In the genomic region with DNA sequence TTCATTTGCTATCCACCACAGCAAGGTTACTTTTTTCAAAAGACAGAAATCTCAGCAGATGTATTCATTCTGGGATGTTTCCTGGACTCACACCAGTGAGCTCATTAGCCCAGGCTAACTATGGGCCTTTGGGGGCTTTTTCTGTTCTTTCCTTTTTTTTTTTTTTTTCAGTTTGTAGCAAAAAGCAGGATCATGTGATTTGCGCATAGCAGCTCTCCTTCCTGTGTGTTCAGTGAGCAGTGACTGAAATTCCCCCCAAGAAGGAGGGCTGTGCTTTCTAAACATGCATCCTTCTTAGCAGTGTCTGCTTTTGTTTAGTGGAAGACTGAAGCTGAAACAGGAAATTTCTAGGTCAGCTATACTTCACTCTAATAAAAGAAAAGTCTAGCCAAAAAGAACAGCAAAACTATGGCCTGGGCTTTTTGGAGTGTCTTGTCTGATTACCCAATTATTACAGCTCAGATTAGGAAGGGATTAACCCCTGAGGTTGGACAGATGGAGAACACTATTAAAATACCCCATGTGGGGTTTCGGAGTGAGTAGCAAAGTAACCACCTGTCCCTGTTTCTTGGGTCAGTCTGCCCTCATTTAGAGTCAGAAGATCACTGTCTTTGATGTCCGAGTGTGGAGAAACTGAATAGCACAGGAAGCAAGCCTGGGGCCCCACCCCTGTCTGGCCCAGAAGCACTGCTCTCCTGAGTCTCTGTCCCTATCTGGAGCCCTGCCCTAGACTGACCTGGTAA, we compare ENCODE assay signal across 11 cellular contexts. TPM values are rescaled to one million over a fixed set of nuclear protein-coding genes. Genes with fewer than 3 reads are reported as not detected.
DNase-seq lines count a peak whose midpoint lies in the region; ATAC-seq lines count a peak whose summit lies in the region.
"Had no signal": no experiment of that assay in that cellular context is flagged by ENCODE, and none has a peak within 500 bp of the region (broad histone marks: within the 10 kb centered on the region; RNA-seq: fewer than 3 reads in every experiment).

No MANE protein-coding gene starts in this region.

- H3K4me3 Mint-ChIP-seq in stimulated activated memory B cell treated with anti-CD40 and anti-IgM and Interleukin-4, amounts not matched to agents 10 μg/mL and 1 μg/mL and 100 μg/mL, for 72 hours: peak overlapping the region; percentile 22
- H3K4me3 Mint-ChIP-seq in naive thymus-derived CD4-positive, alpha-beta T cell: no peak overlapping the region

- DNase-seq in mesenteric fat pad (ENCODE audit: low spot score) (no peak), NCI-H69 (lab: John Stamatoyannopoulos, UW) (no peak), KG1 (lab: John Stamatoyannopoulos, UW) (no peak)
- no peak for DNase-seq in naive thymus-derived CD4-positive, alpha-beta T cell
- DNase-seq: SIG-M5 had no signal

- H3K27ac ChIP-seq in naive thymus-derived CD4-positive, alpha-beta T cell (ENCODE audit: low read depth, low read length): no peak overlapping the region
- H3K27ac ChIP-seq: parathyroid adenoma had no signal

- H3K4me3 ChIP-seq in naive thymus-derived CD4-positive, alpha-beta T cell (ENCODE audit: low read length): no peak overlapping the region

- H3K9me3 Mint-ChIP-seq in stimulated activated memory B cell treated with anti-CD40 and anti-IgM and Interleukin-4, amounts not matched to agents 10 μg/mL and 1 μg/mL and 100 μg/mL, for 72 hours: peaks cover 9% of the 10 kb centered on the region
- peaks cover 0 to 25% (median 8%) of the 10 kb centered on the region in 11 donors for H3K9me3 Mint-ChIP-seq in naive thymus-derived CD4-positive, alpha-beta T cell

- POLR2A ChIA-PET in naive thymus-derived CD4-positive, alpha-beta T cell (lab: Charles Lee): no interaction called here

- intact Hi-C loops in naive thymus-derived CD4-positive, alpha-beta T cell (cut with micrococcal nuclease): no loop called here

- ATAC-seq in GM19023 (IDR thresholded peaks at IDR 0.05; ENCODE audit: unreplicated experiment) (peak; percentile 75), HG02678 (IDR thresholded peaks at IDR 0.05; ENCODE audit: unreplicated experiment) (peak; percentile 80), HG03575 (IDR thresholded peaks at IDR 0.05; ENCODE audit: extremely low read depth, insufficient number of reproducible peaks, low FRiP score, unreplicated experiment) (peak; percentile 36)
- peak; percentile 65 for ATAC-seq in stimulated activated memory B cell treated with anti-CD40 and anti-IgM and Interleukin-4, amounts not matched to agents 10 μg/mL and 1 μg/mL and 100 μg/mL, for 72 hours
- ATAC-seq in naive thymus-derived CD4-positive, alpha-beta T cell: no peak

- H3K36me3 ChIP-seq in naive thymus-derived CD4-positive, alpha-beta T cell (ENCODE audit: control insufficient read depth in 2 of 3, insufficient read depth in 3 of 3, low read length in 3 of 3): no peaks in the 10 kb centered on the region

- peak overlapping the region; percentile 68 for H3K27ac Mint-ChIP-seq in stimulated activated memory B cell treated with anti-CD40 and anti-IgM and Interleukin-4, amounts not matched to agents 10 μg/mL and 1 μg/mL and 100 μg/mL, for 72 hours
- H3K27ac Mint-ChIP-seq in naive thymus-derived CD4-positive, alpha-beta T cell: no peak overlapping the region

- H3K36me3 Mint-ChIP-seq in stimulated activated memory B cell treated with anti-CD40 and anti-IgM and Interleukin-4, amounts not matched to agents 10 μg/mL and 1 μg/mL and 100 μg/mL, for 72 hours: no peaks in the 10 kb centered on the region
- peaks cover 0 to 6% (median 0%) of the 10 kb centered on the region in 5 donors for H3K36me3 Mint-ChIP-seq in naive thymus-derived CD4-positive, alpha-beta T cell

- peaks cover 32% of the 10 kb centered on the region for H3K4me1 Mint-ChIP-seq in stimulated activated memory B cell treated with anti-CD40 and anti-IgM and Interleukin-4, amounts not matched to agents 10 μg/mL and 1 μg/mL and 100 μg/mL, for 72 hours
- H3K4me1 Mint-ChIP-seq in naive thymus-derived CD4-positive, alpha-beta T cell: no peaks in the 10 kb centered on the region

- H3K27me3 Mint-ChIP-seq in stimulated activated memory B cell treated with anti-CD40 and anti-IgM and Interleukin-4, amounts not matched to agents 10 μg/mL and 1 μg/mL and 100 μg/mL, for 72 hours: peaks cover 47% of the 10 kb centered on the region
- H3K27me3 Mint-ChIP-seq in naive thymus-derived CD4-positive, alpha-beta T cell: peaks cover 26 to 71% (median 65%) of the 10 kb centered on the region in 5 donors

- H3K9me3 ChIP-seq in naive thymus-derived CD4-positive, alpha-beta T cell (ENCODE audit: control insufficient read depth in 2 of 3, low read length in 3 of 3): peaks cover 0 to 5% (median 0%) of the 10 kb centered on the region in 3 experiments

- H3K27me3 ChIP-seq in naive thymus-derived CD4-positive, alpha-beta T cell (ENCODE audit: control insufficient read depth in 2 of 2, insufficient read depth in 2 of 2, low read length in 2 of 2): no peaks in the 10 kb centered on the region

- H3K4me1 ChIP-seq in naive thymus-derived CD4-positive, alpha-beta T cell (ENCODE audit: control insufficient read depth in 2 of 2, insufficient read depth in 2 of 2, low read length in 2 of 2): no peaks in the 10 kb centered on the region
- H3K4me1 ChIP-seq: parathyroid adenoma had no signal

- CTCF ChIA-PET in naive thymus-derived CD4-positive, alpha-beta T cell (lab: Charles Lee): no interaction called here

RNA-seq across cellular contexts. Expression of a gene that starts 8.9 kb away (rescaled TPM):
- total RNA-seq in mesenteric fat pad: 0.03 TPM
- total RNA-seq in naive thymus-derived CD4-positive, alpha-beta T cell: not detected
- under 1 TPM in 1 of 2 donors, not detected in 1; 0.05 TPM for polyA plus RNA-seq in naive thymus-derived CD4-positive, alpha-beta T cell
- total RNA-seq: M059J had no signal
